Comparison of ENCODE assay signal across 10 cellular contexts in genomic region chr1:202599669-202600431, GRCh38.
A peak's percentile ranks its signal among the peaks of the same experiment; 100 is the strongest.
DNase-seq lines count a peak whose midpoint lies in the region; ATAC-seq, FAIRE-seq and TF ChIP-seq lines count a peak whose summit lies in the region.
"Had no signal": no experiment of that assay in that cellular context is flagged by ENCODE, and none has a peak within 500 bp of the region (broad histone marks: within the 10 kb centered on the region; RNA-seq: fewer than 3 reads in every experiment).

No MANE protein-coding gene starts in this region.

- no peaks in the 10 kb centered on the region for H3K4me1 ChIP-seq in right lobe of liver
- peaks cover 13% of the 10 kb centered on the region for H3K4me1 ChIP-seq in stomach smooth muscle (ENCODE audit: control insufficient read depth, insufficient read depth, low read length)

- peak overlapping the region in 1 of 10 donors; percentile 46 for H3K27ac Mint-ChIP-seq in naive thymus-derived CD8-positive, alpha-beta T cell
- H3K27ac Mint-ChIP-seq: activated naive CD8-positive, alpha-beta T cell; stimulated activated naive CD8-positive, alpha-beta T cell treated with anti-CD3 and anti-CD28 coated beads, Interleukin-15, Interleukin-2, amounts not matched to agents 100 ng/mL and 50 ng/mL, for 24 hours had no signal

- ATAC-seq in right lobe of liver = peak; percentile 73 to 90 (median 84)
- no peak for ATAC-seq in naive thymus-derived CD8-positive, alpha-beta T cell

- H3K27me3 ChIP-seq in right lobe of liver = no peaks in the 10 kb centered on the region
- H3K27me3 ChIP-seq in stomach smooth muscle (ENCODE audit: control insufficient read depth in 1 of 2, insufficient read depth in 2 of 2, low read length in 2 of 2) = no peaks in the 10 kb centered on the region

- POLR2A ChIA-PET in naive thymus-derived CD8-positive, alpha-beta T cell (lab: Charles Lee) = no interaction called here

- no peak for TF ChIP-seq POLR2A in right lobe of liver (IDR thresholded peaks at IDR 0.05)

- WGBS in right lobe of liver (ENCODE audit: insufficient coverage, low coverage, low lambda C conversion rate, missing lambda C conversion rate) = 18% methylated on average over 6 of the region's 16 CpGs

- no peak overlapping the region for H3K4me3 ChIP-seq in choroid plexus epithelial cell (ENCODE audit: low read depth, low read length)
- no peak overlapping the region for H3K4me3 ChIP-seq in right lobe of liver
- H3K4me3 ChIP-seq in stomach smooth muscle (ENCODE audit: low read length in 2 of 2) = peak overlapping the region in 1 of 2 donors; percentile 15

- H3K9me3 Mint-ChIP-seq in naive thymus-derived CD8-positive, alpha-beta T cell = no peaks in the 10 kb centered on the region
- H3K9me3 Mint-ChIP-seq: stimulated activated naive CD8-positive, alpha-beta T cell treated with anti-CD3 and anti-CD28 coated beads, Interleukin-15, Interleukin-2, amounts not matched to agents 100 ng/mL and 50 ng/mL, for 24 hours had no signal

- FAIRE-seq in HTR-8/SVneo (lab: Jason Lieb, UNC) = peak; percentile 79

- H3K36me3 Mint-ChIP-seq in naive thymus-derived CD8-positive, alpha-beta T cell = peaks cover 0 to 4% (median 4%) of the 10 kb centered on the region in 3 donors

- DNase-seq in NCI-H748 (lab: John Stamatoyannopoulos, UW; ENCODE audit: unreplicated experiment) (peak; percentile 27), NCI-H748 treated with DMSO at 0.1 percent for 48 hours (lab: John Stamatoyannopoulos, UW) (no peak), HTR-8/SVneo (ENCODE audit: insufficient read length, low spot score) (peak; percentile 85), RPMI7951 (ENCODE audit: low read depth) (peak; percentile 71), choroid plexus epithelial cell (ENCODE audit: low read depth) (peak; percentile 90), right lobe of liver (peak in 1 of 3 donors; percentile 58)
- no peak for DNase-seq in naive thymus-derived CD8-positive, alpha-beta T cell

- TF ChIP-seq CTCF in choroid plexus epithelial cell (conservative IDR thresholded peaks at IDR 0.05; ENCODE audit: low read depth, low read length) (peak; percentile 91), right lobe of liver (IDR thresholded peaks at IDR 0.05) (peak; percentile 53 to 67 (median 62))

- H3K27me3 Mint-ChIP-seq in naive thymus-derived CD8-positive, alpha-beta T cell = no peaks in the 10 kb centered on the region
- H3K27me3 Mint-ChIP-seq: activated naive CD8-positive, alpha-beta T cell; stimulated activated naive CD8-positive, alpha-beta T cell treated with anti-CD3 and anti-CD28 coated beads, Interleukin-15, Interleukin-2, amounts not matched to agents 100 ng/mL and 50 ng/mL, for 24 hours had no signal

- H3K9ac ChIP-seq in stomach smooth muscle (ENCODE audit: low read length in 2 of 2) = peak overlapping the region in 1 of 2 donors; percentile 5

- H3K9me3 ChIP-seq in right lobe of liver (no peaks in the 10 kb centered on the region), stomach smooth muscle (ENCODE audit: control insufficient read depth in 2 of 2, low read length in 2 of 2) (no peaks in the 10 kb centered on the region)

- H3K4me1 Mint-ChIP-seq in naive thymus-derived CD8-positive, alpha-beta T cell = peaks cover 0 to 7% (median 2%) of the 10 kb centered on the region in 4 donors

- H3K27ac ChIP-seq in right lobe of liver (no peak overlapping the region), stomach smooth muscle (ENCODE audit: low read length) (peak overlapping the region; percentile 49)

- H3K4me3 Mint-ChIP-seq in naive thymus-derived CD8-positive, alpha-beta T cell = no peak overlapping the region
- H3K4me3 Mint-ChIP-seq: activated naive CD8-positive, alpha-beta T cell; stimulated activated naive CD8-positive, alpha-beta T cell treated with anti-CD3 and anti-CD28 coated beads, Interleukin-15, Interleukin-2, amounts not matched to agents 100 ng/mL and 50 ng/mL, for 24 hours had no signal

- intact Hi-C loops in right lobe of liver (cut with DNase I) = no loop called here

- no peaks in the 10 kb centered on the region for H3K36me3 ChIP-seq in right lobe of liver
- H3K36me3 ChIP-seq in stomach smooth muscle (ENCODE audit: control insufficient read depth in 2 of 2, insufficient read depth in 2 of 2, low read length in 2 of 2) = peaks cover 19 to 20% of the 10 kb centered on the region in 2 donors

Comparison
In these comparisons a context has a peak if more than half of its experiments do, and no peak if none do; other contexts are left out.
1. DNase-seq: peak in NCI-H748 (single experiment), HTR-8/SVneo (single experiment), RPMI7951 (single experiment) and choroid plexus epithelial cell (single experiment); none in NCI-H748 treated with DMSO at 0.1 percent for 48 hours (single experiment) and naive thymus-derived CD8-positive, alpha-beta T cell (0 of 10).
2. ATAC-seq: peak in right lobe of liver (4 of 4); none in naive thymus-derived CD8-positive, alpha-beta T cell (0 of 2).